ENCODE assay signal across 12 cellular contexts in the genomic region with DNA sequence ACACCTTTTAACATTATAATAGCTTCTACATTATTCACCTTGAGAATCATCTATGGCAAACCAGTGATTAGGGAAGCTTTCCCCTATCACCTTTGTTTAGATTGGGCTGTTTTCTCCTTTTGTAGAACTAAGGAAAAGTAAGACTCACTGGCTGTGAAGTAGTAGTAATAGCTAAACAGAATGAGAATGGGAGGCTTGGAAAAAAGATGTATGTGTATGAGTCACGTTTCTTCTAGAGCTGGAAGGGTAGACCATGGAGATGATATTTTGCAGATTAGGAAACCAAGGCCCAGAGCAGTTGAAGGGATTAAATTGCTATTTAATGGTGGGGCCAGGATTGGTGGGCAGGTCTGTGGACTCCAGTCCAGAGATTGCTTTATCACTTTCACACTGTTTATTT. TPM values are rescaled to one million over a fixed set of nuclear protein-coding genes. Genes with fewer than 3 reads are reported as not detected.
DNase-seq lines count a peak whose midpoint lies in the region; ATAC-seq and TF ChIP-seq lines count a peak whose summit lies in the region.
"Had no signal": no experiment of that assay in that cellular context is flagged by ENCODE, and none has a peak within 500 bp of the region (broad histone marks: within the 10 kb centered on the region; RNA-seq: fewer than 3 reads in every experiment).

No MANE protein-coding gene starts in this region.

- no peak overlapping the region for H3K9ac ChIP-seq in HUES48 (ENCODE audit: low read depth, low read length)

- H3K4me1 Mint-ChIP-seq in naive B cell: peaks cover 52 to 71% (median 65%) of the 10 kb centered on the region in 3 donors

- no peaks in the 10 kb centered on the region for H3K9me3 Mint-ChIP-seq in naive B cell

- no peaks in the 10 kb centered on the region for H3K27me3 Mint-ChIP-seq in naive B cell

- H3K4me3 ChIP-seq in HUES48 (ENCODE audit: low read depth, low read length) (peak overlapping the region; percentile 83), breast epithelium (peak overlapping the region in 2 of 3 donors; percentile 82 to 95)

- no peak for TF ChIP-seq POLR2A in breast epithelium (IDR thresholded peaks at IDR 0.05)

- no peak for TF ChIP-seq CTCF in breast epithelium (IDR thresholded peaks at IDR 0.05)
- no peak for TF ChIP-seq CTCF in GM10248 (IDR thresholded peaks at IDR 0.05; ENCODE audit: control extremely low read depth, extremely low read depth, low read depth, missing control alignments)

- H3K27me3 ChIP-seq in HUES48 (ENCODE audit: control insufficient read depth, insufficient read depth, low read length) (no peaks in the 10 kb centered on the region), breast epithelium (no peaks in the 10 kb centered on the region)

- ATAC-seq in naive B cell (ENCODE audit: low read depth in 2 of 2) (no peak), GM21360 (IDR thresholded peaks at IDR 0.05; ENCODE audit: unreplicated experiment) (no peak), GM19351 (IDR thresholded peaks at IDR 0.05; ENCODE audit: unreplicated experiment) (no peak)

- H3K27ac ChIP-seq in HUES48 (ENCODE audit: low read depth, low read length) (no peak overlapping the region), breast epithelium (peak overlapping the region in 1 of 2 donors; percentile 98)

- peak overlapping the region in 5 of 8 donors; percentile 0 to 79 (median 47) for H3K4me3 Mint-ChIP-seq in naive B cell

- H3K36me3 ChIP-seq in HUES48 (ENCODE audit: control insufficient read depth, insufficient read depth, low read length) (no peaks in the 10 kb centered on the region), breast epithelium (no peaks in the 10 kb centered on the region)

- H3K9me3 ChIP-seq in HUES48 (ENCODE audit: control insufficient read depth, insufficient read depth, low read length) (no peaks in the 10 kb centered on the region), breast epithelium (no peaks in the 10 kb centered on the region)

- DNase-seq in AG08395 (ENCODE audit: low spot score) (peak; percentile 37), breast epithelium (ENCODE audit: low spot score in 2 of 2) (no peak), naive B cell (no peak), GM10248 (ENCODE audit: extremely low spot score) (no peak)
- DNase-seq in stimulated activated CD4-positive, alpha-beta T cell treated with anti-CD3 and anti-CD28 coated beads, Interleukin-4, amount 100 ng/mL, for 24 hours: no peak
- DNase-seq: COR-L47, Karpas-422, midbrain, NCI-H524 had no signal

- POLR2A ChIA-PET in GM10248 (lab: Yijun Ruan, JAX): no interaction called here

- intact Hi-C loops in breast epithelium (cut with DNase I; ENCODE audit: low total_unique reads): no loop called here

- no peaks in the 10 kb centered on the region for H3K36me3 Mint-ChIP-seq in naive B cell

- peaks cover 58% of the 10 kb centered on the region for H3K4me1 ChIP-seq in HUES48 (ENCODE audit: control insufficient read depth, insufficient read depth, low read length)
- peaks cover 0 to 24% of the 10 kb centered on the region in 2 donors for H3K4me1 ChIP-seq in breast epithelium

- CTCF ChIA-PET in GM10248 (lab: Yijun Ruan, JAX): interaction anchor here (1.7 kb wide), 1 partner anchor 51 kb away, joined by 3 read pairs; no protein-coding TSS in a partner anchor

- peak overlapping the region in 1 of 6 donors; percentile 21 for H3K27ac Mint-ChIP-seq in naive B cell

RNA-seq across cellular contexts. Expression of a gene that starts 2.1 kb away (rescaled TPM):
- 10 to 100 TPM; 38.0 to 83.6 (median 40.0) TPM for total RNA-seq in breast epithelium
- 10 to 100 TPM in 4 of 6 donors, 1 to 10 TPM in 2; 7.1 to 21.7 (median 13.3) TPM for polyA plus RNA-seq in naive B cell (ENCODE audit: low read depth in 6 of 6)
